In genomic region chr2:87220651-87221050, GRCh38 we compare ENCODE assay signal across 5 cellular contexts.
A peak's percentile ranks its signal among the peaks of the same experiment; 100 is the strongest.
DNase-seq lines count a peak whose midpoint lies in the region; ATAC-seq, FAIRE-seq and TF ChIP-seq lines count a peak whose summit lies in the region.
"Not testable (repeated sequence)": the region's sequence is repeated elsewhere in the genome, so short reads cannot be mapped to it uniquely, and the experiment has no call there.

No MANE protein-coding gene starts in this region.

- H3K4ac ChIP-seq in mesenchymal stem cell (ENCODE audit: low read depth in 1 of 2, low read length in 2 of 2), result not testable (repeated sequence)

- H3K27ac Mint-ChIP-seq in activated CD4-positive, alpha-beta T cell treated with anti-CD3 and anti-CD28 coated beads, Interleukin-2, amount 10 ng/mL, durations not matched to agents 24 days and 14 days, result not testable (repeated sequence)

- not testable (repeated sequence) for TF ChIP-seq CTCF in GM12878 (IDR thresholded peaks at IDR 0.05 in 2 of 3, conservative IDR thresholded peaks at IDR 0.05 in 1 of 3; ENCODE audit: control insufficient read depth in 2 of 3, extremely low read depth in 1 of 3, insufficient read depth in 1 of 3, low read depth in 3 of 3, low read length in 3 of 3)

- not testable (repeated sequence) for H2BK15ac ChIP-seq in mesenchymal stem cell (ENCODE audit: low read depth, poor library complexity, severe bottlenecking)

- H3K9me3 Mint-ChIP-seq in activated CD4-positive, alpha-beta T cell treated with anti-CD3 and anti-CD28 coated beads, Interleukin-2, amount 10 ng/mL, durations not matched to agents 24 days and 14 days, result not testable (repeated sequence)

- not testable (repeated sequence) for H2AFZ ChIP-seq in Karpas-422 (ENCODE audit: low read length); GM12878 (ENCODE audit: control insufficient read depth, low read depth, low read length); mesenchymal stem cell (ENCODE audit: low read depth, low read length)

- not testable (repeated sequence) for H3K9me2 ChIP-seq in Karpas-422 (replicated peaks; ENCODE audit: insufficient read depth, low read length)

- CTCF ChIA-PET in GM12878 (lab: Yijun Ruan, JAX), result not testable (repeated sequence)

- not testable (repeated sequence) for TF ChIP-seq EP300 in GM12878 (IDR thresholded peaks at IDR 0.05; ENCODE audit: borderline replicate concordance in 1 of 2, control insufficient read depth in 1 of 2, low read depth in 2 of 2, low read length in 2 of 2)

- TF ChIP-seq RAD21 in GM12878 (IDR thresholded peaks at IDR 0.05; ENCODE audit: insufficient read depth, low read depth, low read length), result not testable (repeated sequence)

- H3K4me3 Mint-ChIP-seq in activated CD4-positive, alpha-beta T cell treated with anti-CD3 and anti-CD28 coated beads, Interleukin-2, amount 10 ng/mL, durations not matched to agents 24 days and 14 days, result not testable (repeated sequence)

- H3K79me1 ChIP-seq in mesenchymal stem cell (replicated peaks; ENCODE audit: low read length, poor library complexity, severe bottlenecking), result not testable (repeated sequence)

- not testable (repeated sequence) for H4K91ac ChIP-seq in mesenchymal stem cell (ENCODE audit: low read length)

- not testable (repeated sequence) for H2BK12ac ChIP-seq in mesenchymal stem cell (ENCODE audit: low read length in 2 of 2)

- not testable (repeated sequence) for H3K4me1 ChIP-seq in Karpas-422 (ENCODE audit: low read length); GM12878 (ENCODE audit: control insufficient read depth, insufficient read depth, low read length); mesenchymal stem cell (ENCODE audit: control insufficient read depth, insufficient read depth, low read depth, low read length)

- not testable (repeated sequence) for TF ChIP-seq POLR2A in GM12878 (IDR thresholded peaks at IDR 0.05; ENCODE audit: low read depth, low read length)

- not testable (repeated sequence) for H3K14ac ChIP-seq in mesenchymal stem cell (ENCODE audit: low read length in 2 of 2)

- FAIRE-seq in HTR-8/SVneo (lab: Jason Lieb, UNC) (peak; percentile 44), GM12878 (lab: Jason Lieb, UNC) (peak; percentile 31)

- not testable (repeated sequence) for H3K4me3 ChIP-seq in Karpas-422 (ENCODE audit: low read length); GM12878; mesenchymal stem cell (ENCODE audit: insufficient read depth in 1 of 2, low read depth in 1 of 2, low read length in 2 of 2)

- not testable (repeated sequence) for H3K4me1 Mint-ChIP-seq in activated CD4-positive, alpha-beta T cell treated with anti-CD3 and anti-CD28 coated beads, Interleukin-2, amount 10 ng/mL, durations not matched to agents 24 days and 14 days

- H2BK120ac ChIP-seq in mesenchymal stem cell (ENCODE audit: low read depth, low read length), result not testable (repeated sequence)

- H3K23ac ChIP-seq in mesenchymal stem cell (ENCODE audit: low read length in 2 of 2), result not testable (repeated sequence)

- H3K27ac ChIP-seq in Karpas-422 (ENCODE audit: low read length); GM12878 (ENCODE audit: control insufficient read depth, insufficient read depth); mesenchymal stem cell (ENCODE audit: low read length, poor library complexity, severe bottlenecking): not testable (repeated sequence)

- H3K79me2 ChIP-seq in Karpas-422 (ENCODE audit: low read length); GM12878 (ENCODE audit: control insufficient read depth, insufficient read depth, low read length): not testable (repeated sequence)

- not testable (repeated sequence) for H4K8ac ChIP-seq in mesenchymal stem cell (ENCODE audit: low read length)

- H3K4me2 ChIP-seq in Karpas-422 (ENCODE audit: low read depth, low read length, poor library complexity, severe bottlenecking); GM12878 (ENCODE audit: control insufficient read depth, insufficient read depth); mesenchymal stem cell (ENCODE audit: low read length, poor library complexity, severe bottlenecking): not testable (repeated sequence)

- POLR2A ChIA-PET in GM12878 (lab: Charles Lee), result not testable (repeated sequence)

- RAD21 ChIA-PET in GM12878 (lab: Charles Lee; ENCODE audit: unreplicated experiment), result not testable (repeated sequence)

- SMC1A ChIA-PET in GM12878 (lab: Charles Lee; ENCODE audit: uncharacterized antibody, unreplicated experiment), result not testable (repeated sequence)

- H3K36me3 Mint-ChIP-seq in activated CD4-positive, alpha-beta T cell treated with anti-CD3 and anti-CD28 coated beads, Interleukin-2, amount 10 ng/mL, durations not matched to agents 24 days and 14 days (ENCODE audit: low read depth), result not testable (repeated sequence)

- not testable (repeated sequence) for H3K9me3 ChIP-seq in Karpas-422 (ENCODE audit: low read length); GM12878 (replicated peaks; ENCODE audit: control insufficient read depth, insufficient read depth, low read length); mesenchymal stem cell (ENCODE audit: control insufficient read depth, low read length)

- not testable (repeated sequence) for BruUV-seq in GM12878 (replicated peaks; lab: Mats Ljungman, UMichigan)

- not testable (repeated sequence) for DNase-seq in HTR-8/SVneo (ENCODE audit: insufficient read length, low spot score); GM12878 (ENCODE audit: low read depth, low spot score)
- DNase-seq in Karpas-422 (peak; percentile 24), mesenchymal stem cell (peak; percentile 26)
- DNase-seq in activated CD4-positive, alpha-beta T cell treated with anti-CD3 and anti-CD28 coated beads, Interleukin-2, amount 10 ng/mL, durations not matched to agents 24 days and 14 days, result peak; percentile 52

- H2AK5ac ChIP-seq in mesenchymal stem cell (ENCODE audit: low read length, severe bottlenecking), result not testable (repeated sequence)

- not testable (repeated sequence) for H3K9ac ChIP-seq in Karpas-422 (ENCODE audit: low read length); GM12878 (ENCODE audit: control insufficient read depth, insufficient read depth, low read length); mesenchymal stem cell (ENCODE audit: low read length)

- H3K27me3 Mint-ChIP-seq in activated CD4-positive, alpha-beta T cell treated with anti-CD3 and anti-CD28 coated beads, Interleukin-2, amount 10 ng/mL, durations not matched to agents 24 days and 14 days, result peaks cover 17% of the 10 kb centered on the region

- WGBS in GM12878 (ENCODE audit: insufficient coverage, insufficient replicate concordance, low lambda C conversion rate, missing lambda C conversion rate), result 50% methylated on average over 9 of the region's 9 CpGs
- 9% methylated on average over 6 of the region's 9 CpGs for WGBS in mesenchymal stem cell

- not testable (repeated sequence) for H3K36me3 ChIP-seq in Karpas-422 (ENCODE audit: insufficient read depth, low read length); GM12878 (ENCODE audit: control insufficient read depth in 2 of 2, insufficient read depth in 2 of 2, low read length in 1 of 2); mesenchymal stem cell (ENCODE audit: control insufficient read depth in 1 of 2, insufficient read depth in 2 of 2, low read depth in 1 of 2, low read length in 2 of 2)

- in situ Hi-C loops in GM12878 (cut with MboI), result loop anchor here (25.0 kb wide), 1 partner anchor 408 kb away; no protein-coding TSS in a partner anchor

- intact Hi-C loops in activated CD4-positive, alpha-beta T cell treated with anti-CD3 and anti-CD28 coated beads, Interleukin-2, amount 10 ng/mL, durations not matched to agents 24 days and 14 days (cut with micrococcal nuclease); GM12878 (cut with micrococcal nuclease; ENCODE audit: unreplicated experiment): not testable (repeated sequence)

- not testable (repeated sequence) for ATAC-seq in GM12878

- not testable (repeated sequence) for H3K27me3 ChIP-seq in Karpas-422 (ENCODE audit: low read length); GM12878 (replicated peaks in 1 of 2; ENCODE audit: control insufficient read depth in 2 of 2, insufficient read depth in 2 of 2, low read length in 1 of 2); mesenchymal stem cell (ENCODE audit: control insufficient read depth in 1 of 2, insufficient read depth in 1 of 2, low read length in 2 of 2)

- not testable (repeated sequence) for H2BK5ac ChIP-seq in mesenchymal stem cell (ENCODE audit: low read depth, low read length, poor library complexity, severe bottlenecking)

- not testable (repeated sequence) for H4K20me1 ChIP-seq in Karpas-422 (ENCODE audit: insufficient read depth, low read depth, low read length); GM12878 (ENCODE audit: control insufficient read depth, insufficient read depth)

- not testable (repeated sequence) for H3K18ac ChIP-seq in mesenchymal stem cell (ENCODE audit: low read depth in 1 of 2, low read length in 2 of 2)
